In genomic region chr6:104956663-104957294, GRCh38 we compare ENCODE assay signal across 14 cellular contexts. TPM values are rescaled to one million over a fixed set of nuclear protein-coding genes. Genes with fewer than 3 reads are reported as not detected.
DNase-seq lines count a peak whose midpoint lies in the region; ATAC-seq and TF ChIP-seq lines count a peak whose summit lies in the region.
"Had no signal": no experiment of that assay in that cellular context is flagged by ENCODE, and none has a peak within 500 bp of the region (broad histone marks: within the 10 kb centered on the region; RNA-seq: fewer than 3 reads in every experiment).

Gene LIN28B (plus strand): TSS chr6:104957107. CDS start chr6:104957251, 144 bp downstream.

- H3K23ac ChIP-seq in mesenchymal stem cell (ENCODE audit: low read length in 2 of 2), result no peak within 1 kb of the TSS

- no peaks in the 10 kb centered on the region for H3K9me3 ChIP-seq in ES-I3 (ENCODE audit: control insufficient read depth, insufficient read depth, low read length)
- H3K9me3 ChIP-seq in mesenchymal stem cell (ENCODE audit: control insufficient read depth, low read length), result peaks cover 4% of the 10 kb centered on the region

- peak within 1 kb of the TSS; percentile 93 for H3K4me3 Mint-ChIP-seq in WTC11

- H3K27me3 Mint-ChIP-seq in WTC11 (ENCODE audit: low read depth), result no peaks in the 10 kb centered on the region

- no peak within 1 kb of the TSS for H2BK5ac ChIP-seq in mesenchymal stem cell (ENCODE audit: low read depth, low read length, poor library complexity, severe bottlenecking)

- no peak within 1 kb of the TSS for H4K91ac ChIP-seq in mesenchymal stem cell (ENCODE audit: low read length)

- H3K4me3 ChIP-seq in mesenchymal stem cell (ENCODE audit: insufficient read depth in 1 of 2, low read depth in 1 of 2, low read length in 2 of 2), result peak within 1 kb of the TSS; percentile 44 to 60

- no peaks in the 10 kb centered on the region for H3K36me3 ChIP-seq in ES-I3 (ENCODE audit: insufficient read depth, low read length)
- no peaks in the 10 kb centered on the region for H3K36me3 ChIP-seq in mesenchymal stem cell (ENCODE audit: control insufficient read depth in 1 of 2, insufficient read depth in 2 of 2, low read depth in 1 of 2, low read length in 2 of 2)

- peak within 1 kb of the TSS; percentile 48 to 75 for H3K18ac ChIP-seq in mesenchymal stem cell (ENCODE audit: low read depth in 1 of 2, low read length in 2 of 2)

- H4K8ac ChIP-seq in mesenchymal stem cell (ENCODE audit: low read length), result peak within 1 kb of the TSS; percentile 24

- H2BK15ac ChIP-seq in mesenchymal stem cell (ENCODE audit: low read depth, poor library complexity, severe bottlenecking), result no peak within 1 kb of the TSS

- H3K4me2 ChIP-seq in mesenchymal stem cell (ENCODE audit: low read length, poor library complexity, severe bottlenecking), result peak within 1 kb of the TSS; percentile 87

- no peak for TF ChIP-seq CTCF in WTC11 (IDR thresholded peaks at IDR 0.05)

- DNase-seq in Kasumi-1 (lab: John Stamatoyannopoulos, UW), result peak; percentile 62 to 65
- no peak for DNase-seq in WTC11 (ENCODE audit: low spot score)
- peak; percentile 76 for DNase-seq in mesenchymal stem cell
- no peak for DNase-seq in mucosa of gallbladder (ENCODE audit: low spot score)
- DNase-seq: amniotic stem cell; NCI-H1417 treated with DMSO at 0.1 percent for 48 hours; stimulated activated CD4-positive, alpha-beta T cell treated with anti-CD3 and anti-CD28 coated beads, Interleukin-15, amount 100 ng/mL, for 24 hours had no signal

- H2BK12ac ChIP-seq in mesenchymal stem cell (ENCODE audit: low read length in 2 of 2), result no peak within 1 kb of the TSS

- H3K4me1 ChIP-seq in ES-I3 (ENCODE audit: insufficient read depth, low read length) (peaks cover 3% of the 10 kb centered on the region; the same call in 1 of the 2 replicates), mesenchymal stem cell (ENCODE audit: control insufficient read depth, insufficient read depth, low read depth, low read length) (peaks cover 5% of the 10 kb centered on the region)

- peak within 1 kb of the TSS; percentile 30 to 79 for H3K4ac ChIP-seq in mesenchymal stem cell (ENCODE audit: low read depth in 1 of 2, low read length in 2 of 2)

- peak within 1 kb of the TSS; percentile 98 for H3K9ac ChIP-seq in ES-I3 (ENCODE audit: low read depth, low read length)
- H3K9ac ChIP-seq in mesenchymal stem cell (ENCODE audit: low read length), result no peak within 1 kb of the TSS

- H2AFZ ChIP-seq in mesenchymal stem cell (ENCODE audit: low read depth, low read length), result no peak within 1 kb of the TSS

- H3K14ac ChIP-seq in mesenchymal stem cell (ENCODE audit: low read length in 2 of 2), result no peak within 1 kb of the TSS

- no peaks in the 10 kb centered on the region for H3K79me1 ChIP-seq in mesenchymal stem cell (replicated peaks; ENCODE audit: low read length, poor library complexity, severe bottlenecking)

- H3K27me3 ChIP-seq in mesenchymal stem cell (ENCODE audit: control insufficient read depth in 1 of 2, insufficient read depth in 1 of 2, low read length in 2 of 2), result peaks cover 19 to 76% of the 10 kb centered on the region in 2 experiments

- H2BK120ac ChIP-seq in mesenchymal stem cell (ENCODE audit: low read depth, low read length), result no peak within 1 kb of the TSS

- POLR2A ChIA-PET in WTC11 (lab: Charles Lee), result interaction anchor here (0.6 to 2.2 kb wide), 9 partner anchors 12 to 97 kb away, joined by 3 to 9 read pairs (median 8); partner anchors contain the start of gene HACE1

- H3K4me1 Mint-ChIP-seq in WTC11, result peaks cover 34% of the 10 kb centered on the region

- H3K27ac ChIP-seq in mesenchymal stem cell (ENCODE audit: low read length, poor library complexity, severe bottlenecking), result peak within 1 kb of the TSS; percentile 68

- CTCF ChIA-PET in WTC11 (lab: Charles Lee), result interaction anchor here (1.0 to 1.2 kb wide), 2 partner anchors 12 to 13 kb away, joined by 3 to 4 read pairs; no protein-coding TSS in a partner anchor

- no peak for ATAC-seq in WTC11
- ATAC-seq in GM19463 (IDR thresholded peaks at IDR 0.05; ENCODE audit: unreplicated experiment), result no peak
- ATAC-seq in HG03108 (IDR thresholded peaks at IDR 0.05; ENCODE audit: unreplicated experiment), result no peak
- ATAC-seq in HG03520 (IDR thresholded peaks at IDR 0.05; ENCODE audit: unreplicated experiment), result no peak

- 4% methylated on average over 13 of the region's 17 CpGs for WGBS in mesenchymal stem cell

- no peaks in the 10 kb centered on the region for H3K9me3 Mint-ChIP-seq in WTC11

- peak within 1 kb of the TSS; percentile 100 for H3K27ac Mint-ChIP-seq in WTC11

- H2AK5ac ChIP-seq in mesenchymal stem cell (ENCODE audit: low read length, severe bottlenecking), result no peak within 1 kb of the TSS

- H3K36me3 Mint-ChIP-seq in WTC11, result peaks cover 6% of the 10 kb centered on the region; the same call in 1 of the 2 replicates

TF ChIP-seq in WTC11, 78 proteins besides CTCF, POLR2A, EP300 and RAD21:
- TF ChIP-seq USF1 (CRISPR knock-in tag; IDR thresholded peaks at IDR 0.05), result peak; percentile 86
- TF ChIP-seq, protein P1, sequence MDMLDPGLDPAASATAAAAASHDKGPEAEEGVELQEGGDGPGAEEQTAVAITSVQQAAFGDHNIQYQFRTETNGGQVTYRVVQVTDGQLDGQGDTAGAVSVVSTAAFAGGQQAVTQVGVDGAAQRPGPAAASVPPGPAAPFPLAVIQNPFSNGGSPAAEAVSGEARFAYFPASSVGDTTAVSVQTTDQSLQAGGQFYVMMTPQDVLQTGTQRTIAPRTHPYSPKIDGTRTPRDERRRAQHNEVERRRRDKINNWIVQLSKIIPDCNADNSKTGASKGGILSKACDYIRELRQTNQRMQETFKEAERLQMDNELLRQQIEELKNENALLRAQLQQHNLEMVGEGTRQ (CRISPR knock-in tag; IDR thresholded peaks at IDR 0.05), result peak; percentile 86
- TF ChIP-seq NFATC4 (CRISPR knock-in tag; IDR thresholded peaks at IDR 0.05), result no peak
- TF ChIP-seq TEAD1 (CRISPR knock-in tag; IDR thresholded peaks at IDR 0.05), result no peak
- TF ChIP-seq, protein P2, sequence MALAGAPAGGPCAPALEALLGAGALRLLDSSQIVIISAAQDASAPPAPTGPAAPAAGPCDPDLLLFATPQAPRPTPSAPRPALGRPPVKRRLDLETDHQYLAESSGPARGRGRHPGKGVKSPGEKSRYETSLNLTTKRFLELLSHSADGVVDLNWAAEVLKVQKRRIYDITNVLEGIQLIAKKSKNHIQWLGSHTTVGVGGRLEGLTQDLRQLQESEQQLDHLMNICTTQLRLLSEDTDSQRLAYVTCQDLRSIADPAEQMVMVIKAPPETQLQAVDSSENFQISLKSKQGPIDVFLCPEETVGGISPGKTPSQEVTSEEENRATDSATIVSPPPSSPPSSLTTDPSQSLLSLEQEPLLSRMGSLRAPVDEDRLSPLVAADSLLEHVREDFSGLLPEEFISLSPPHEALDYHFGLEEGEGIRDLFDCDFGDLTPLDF (CRISPR knock-in tag; IDR thresholded peaks at IDR 0.05), result no peak

RNA-seq across cellular contexts. Expression of gene LIN28B, which starts in this region (rescaled TPM):
- total RNA-seq in WTC11 (2021), result 73.4 to 82.0 TPM (median 81.9 TPM) in 3 replicates
- polyA plus RNA-seq in mesenchymal stem cell (2013, experiment 1 of 2), result 7.0 TPM
- polyA plus RNA-seq in mesenchymal stem cell (2013, experiment 2 of 2), result 7.0 TPM
- total RNA-seq in mucosa of gallbladder, result 0.14 TPM
- total RNA-seq: mesenteric fat pad, subcutaneous adipose tissue had no signal
- polyA plus RNA-seq: esophagus had no signal

Comparison
In these comparisons a context has a peak if more than half of its experiments do, and no peak if none do; other contexts are left out.
1. RNA of gene LIN28B (total RNA-seq): 73.4 to 82.0 TPM in WTC11; 0.14 TPM in mucosa of gallbladder (single experiment); every median in the first group is over 10 times any median in the second.
2. DNase-seq: peak in Kasumi-1 (2 of 2) and mesenchymal stem cell (single experiment); none in WTC11 (single experiment) and mucosa of gallbladder (single experiment).